ENCODE assay signal across 8 cellular contexts in the genomic region with DNA sequence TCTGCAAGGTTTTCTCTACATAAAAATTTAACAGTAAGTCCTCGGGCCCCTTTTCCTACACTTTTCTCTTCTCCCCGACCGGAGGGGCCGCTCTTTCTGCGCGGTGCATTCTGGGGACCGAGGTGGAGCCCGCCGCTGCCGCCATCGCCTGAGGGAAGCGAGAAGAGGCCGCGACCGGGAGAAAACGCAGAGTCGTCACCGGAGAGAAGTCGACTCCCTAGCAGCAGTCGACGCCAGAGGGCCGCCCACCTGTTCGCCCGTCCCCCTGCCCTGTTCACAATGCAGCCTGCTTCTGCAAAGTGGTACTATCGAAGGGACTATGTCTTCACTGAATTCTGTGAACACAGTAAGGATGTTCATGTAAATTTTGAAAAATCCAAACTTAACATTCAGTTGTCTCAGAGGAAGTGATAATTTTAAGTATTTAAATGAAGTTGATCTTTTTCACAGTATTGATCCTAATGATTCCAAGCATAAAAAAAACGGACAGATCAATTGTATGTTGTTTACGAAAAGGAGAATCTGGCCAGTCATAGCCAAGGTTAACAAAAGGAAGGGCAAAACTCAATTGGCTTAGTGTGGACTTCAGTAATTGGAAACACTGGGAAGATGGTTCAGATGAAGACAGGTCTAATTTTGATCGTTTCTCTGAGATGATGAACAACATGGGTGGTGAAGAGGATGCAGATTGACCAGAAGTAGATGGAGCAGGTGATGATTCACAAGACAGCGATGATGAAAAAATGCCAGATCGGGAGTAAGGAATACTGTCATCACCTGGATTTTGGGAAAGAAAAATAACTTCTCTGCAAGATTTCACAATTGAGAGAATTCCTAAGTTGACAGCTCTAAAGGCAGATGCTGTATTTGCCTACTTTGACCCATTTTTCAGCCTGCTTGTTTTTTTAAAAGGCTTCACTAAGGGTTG. TPM values are rescaled to one million over a fixed set of nuclear protein-coding genes. Genes with fewer than 3 reads are reported as not detected.
A peak's percentile ranks its signal among the peaks of the same experiment; 100 is the strongest.
DNase-seq lines count a peak whose midpoint lies in the region; ATAC-seq, FAIRE-seq and TF ChIP-seq lines count a peak whose summit lies in the region.

No MANE protein-coding gene starts in this region.

- in situ Hi-C loops in K562 (cut with MboI), result no loop called here

- peak overlapping the region; percentile 61 to 94 (median 77) for H3K27ac Mint-ChIP-seq in CD4-positive, alpha-beta memory T cell
- peak overlapping the region; percentile 79 for H3K27ac Mint-ChIP-seq in activated B cell treated with CpG ODN at 0.5 μM for 24 hours

- 90% methylated on average over 23 of the region's 30 CpGs for WGBS in K562 (ENCODE audit: insufficient coverage, low coverage, missing lambda C conversion rate)

- peak; percentile 91 for ATAC-seq in activated B cell treated with CpG ODN at 0.5 μM for 24 hours (ENCODE audit: low read depth)
- peak; percentile 31; the same call in 2 of the 3 replicates for ATAC-seq in K562
- ATAC-seq in left lobe of liver, result peak; percentile 80
- no peak for ATAC-seq in HG03159 (IDR thresholded peaks at IDR 0.05; ENCODE audit: unreplicated experiment)

- no peaks in the 10 kb centered on the region for H4K20me1 ChIP-seq in K562 (replicated peaks; ENCODE audit: control insufficient read depth, insufficient read depth, low read length)

- FAIRE-seq in K562 (lab: Jason Lieb, UNC), result no peak

- H3K36me3 ChIP-seq in CD4-positive, alpha-beta memory T cell (ENCODE audit: insufficient read depth, low read length), result no peaks in the 10 kb centered on the region
- H3K36me3 ChIP-seq in K562 (ENCODE audit: control insufficient read depth, insufficient read depth, low read length), result peaks cover 9% of the 10 kb centered on the region; the same call in 1 of the 3 replicates

- no peak for TF ChIP-seq EP300 in K562 (IDR thresholded peaks at IDR 0.05; ENCODE audit: low read length)

- H3K4me1 Mint-ChIP-seq in CD4-positive, alpha-beta memory T cell, result peaks cover 43 to 75% (median 59%) of the 10 kb centered on the region in 4 donors
- H3K4me1 Mint-ChIP-seq in activated B cell treated with CpG ODN at 0.5 μM for 24 hours, result peaks cover 53% of the 10 kb centered on the region

- H3K4me1 ChIP-seq in CD4-positive, alpha-beta memory T cell (ENCODE audit: insufficient read depth, low read length), result peaks cover 50% of the 10 kb centered on the region
- peaks cover 7 to 8% of the 10 kb centered on the region in 2 experiments for H3K4me1 ChIP-seq in K562 (replicated peaks in 1 of 2; ENCODE audit: control insufficient read depth in 2 of 2, insufficient read depth in 2 of 2, low read length in 2 of 2)

- H3K4me3 Mint-ChIP-seq in CD4-positive, alpha-beta memory T cell, result peak overlapping the region; percentile 65 to 86 (median 79)
- peak overlapping the region; percentile 78 for H3K4me3 Mint-ChIP-seq in activated B cell treated with CpG ODN at 0.5 μM for 24 hours

- POLR2A ChIA-PET in CD4-positive, alpha-beta memory T cell (lab: Charles Lee; ENCODE audit: partially characterized antibody), result no interaction called here
- POLR2A ChIA-PET in activated B cell treated with CpG ODN at 0.5 μM for 24 hours (lab: Charles Lee) (no interaction called here), K562 (lab: Yijun Ruan, JAX) (interaction anchor here (1.5 kb wide), 1 partner anchor 14 kb away, joined by 3 read pairs; no protein-coding TSS in a partner anchor)

- H2AFZ ChIP-seq in K562 (ENCODE audit: low read depth, low read length), result no peak overlapping the region

- H3K9me1 ChIP-seq in K562 (ENCODE audit: control insufficient read depth, insufficient read depth, low read length), result no peaks in the 10 kb centered on the region

- BruUV-seq in K562 (replicated peaks; lab: Mats Ljungman, UMichigan), result no TSS peak

- peaks cover 5 to 11% of the 10 kb centered on the region in 2 donors for H3K36me3 Mint-ChIP-seq in CD4-positive, alpha-beta memory T cell
- peaks cover 7% of the 10 kb centered on the region for H3K36me3 Mint-ChIP-seq in activated B cell treated with CpG ODN at 0.5 μM for 24 hours (ENCODE audit: low read depth)

- no peak overlapping the region for H3K4me2 ChIP-seq in K562 (ENCODE audit: insufficient read depth, low read length)

- H3K4me3 ChIP-seq in CD4-positive, alpha-beta memory T cell (ENCODE audit: low read length in 2 of 2), result peak overlapping the region; percentile 1 to 21
- H3K4me3 ChIP-seq in K562, result no peak overlapping the region

- H3K9me3 ChIP-seq in CD4-positive, alpha-beta memory T cell (ENCODE audit: control insufficient read depth in 1 of 2, low read length in 2 of 2), result no peaks in the 10 kb centered on the region
- H3K9me3 ChIP-seq in K562 (replicated peaks; ENCODE audit: control insufficient read depth, insufficient read depth, low read depth, low read length), result no peaks in the 10 kb centered on the region

- CTCF ChIA-PET in CD4-positive, alpha-beta memory T cell (lab: Charles Lee; ENCODE audit: partially characterized antibody), result interaction anchor here (1.3 kb wide), 1 partner anchor 27 kb away, joined by 3 read pairs; no protein-coding TSS in a partner anchor
- CTCF ChIA-PET in activated B cell treated with CpG ODN at 0.5 μM for 24 hours (lab: Charles Lee), result no interaction called here
- CTCF ChIA-PET in K562 (lab: Yijun Ruan, JAX; ENCODE audit: low intra/inter-chr PET ratio), result no interaction called here

- H3K27me3 Mint-ChIP-seq in CD4-positive, alpha-beta memory T cell, result no peaks in the 10 kb centered on the region
- H3K27me3 Mint-ChIP-seq in activated B cell treated with CpG ODN at 0.5 μM for 24 hours, result no peaks in the 10 kb centered on the region

- H3K9ac ChIP-seq in K562 (ENCODE audit: insufficient read depth in 1 of 2, low read depth in 2 of 2, low read length in 2 of 2), result no peak overlapping the region

- H3K27ac ChIP-seq in CD4-positive, alpha-beta memory T cell (ENCODE audit: low read depth, low read length), result peak overlapping the region; percentile 52
- no peak overlapping the region for H3K27ac ChIP-seq in K562 (ENCODE audit: extremely low read depth, low read depth, low read length)

- no peak for TF ChIP-seq RAD21 in K562 (CRISPR knock-in tag; conservative IDR thresholded peaks at IDR 0.05 in 1 of 2, IDR thresholded peaks at IDR 0.05 in 1 of 2)

- intact Hi-C loops in CD4-positive, alpha-beta memory T cell (cut with micrococcal nuclease), result no loop called here
- intact Hi-C loops in activated B cell treated with CpG ODN at 0.5 μM for 24 hours (cut with micrococcal nuclease), result no loop called here
- intact Hi-C loops in K562 (cut with micrococcal nuclease), result no loop called here

- DNase-seq in CD4-positive, alpha-beta memory T cell, result peak; percentile 48 to 79 (median 56)
- DNase-seq in activated B cell treated with CpG ODN at 0.5 μM for 24 hours (peak; percentile 47), K562 (ENCODE audit: extremely low read depth in 1 of 4, low spot score in 3 of 4) (no peak), left lobe of liver (ENCODE audit: low spot score) (peak; percentile 80), RPMI8226 (no peak), SIG-M5 treated with dmso at 0.1 percent for 504 hours (lab: John Stamatoyannopoulos, UW; ENCODE audit: unreplicated experiment) (no peak)
- DNase-seq in stimulated activated CD8-positive, alpha-beta memory T cell treated with anti-CD3 and anti-CD28 coated beads, Interleukin-12 subunit alpha, Interleukin-12 subunit beta, amount 100 ng/mL, for 24 hours (ENCODE audit: extremely low read depth), result peak; percentile 8

- H3K27me3 ChIP-seq in CD4-positive, alpha-beta memory T cell (ENCODE audit: insufficient read depth, low read length), result no peaks in the 10 kb centered on the region
- no peaks in the 10 kb centered on the region for H3K27me3 ChIP-seq in K562 (ENCODE audit: control insufficient read depth in 2 of 2, insufficient read depth in 2 of 2, low read length in 2 of 2)

- peaks cover 32% of the 10 kb centered on the region; the same call in 2 of the 3 replicates for H3K79me2 ChIP-seq in K562 (ENCODE audit: control insufficient read depth, insufficient read depth, low read length)

- no peak for TF ChIP-seq CTCF in activated B cell treated with CpG ODN at 0.5 μM for 24 hours (IDR thresholded peaks at IDR 0.05)
- TF ChIP-seq CTCF in K562 (IDR thresholded peaks at IDR 0.05 in 2 of 3, conservative IDR thresholded peaks at IDR 0.05 in 1 of 3; ENCODE audit: insufficient read depth in 2 of 3, low read depth in 1 of 3, low read length in 3 of 3), result no peak

- peaks cover 0 to 2% (median 0%) of the 10 kb centered on the region in 8 donors for H3K9me3 Mint-ChIP-seq in CD4-positive, alpha-beta memory T cell
- H3K9me3 Mint-ChIP-seq in activated B cell treated with CpG ODN at 0.5 μM for 24 hours, result no peaks in the 10 kb centered on the region

- TF ChIP-seq POLR2A in K562 (conservative IDR thresholded peaks at IDR 0.05), result no peak

TF ChIP-seq in K562, 482 proteins besides CTCF, POLR2A, EP300 and RAD21 (continues in another document):
- TF ChIP-seq ZNF445 (CRISPR knock-in tag; IDR thresholded peaks at IDR 0.05; ENCODE audit: low read depth), result no peak

RNA-seq across cellular contexts. Expression of a gene that starts 55.8 kb away (rescaled TPM):
- total RNA-seq in CD4-positive, alpha-beta memory T cell, result 10 to 100 TPM; 56.0 to 63.6 TPM
- 10 to 100 TPM in 1 of 2 donors, 1 to 10 TPM in 1; 6.3 to 10.1 TPM for polyA plus RNA-seq in CD4-positive, alpha-beta memory T cell
- 38.4 and 41.9 TPM in 2 replicates for total RNA-seq in activated B cell treated with CpG ODN at 0.5 μM for 24 hours
- 17.1 and 54.2 TPM in 2 replicates for total RNA-seq in K562 (2011; cell fraction: chromatin; rRNA removed; ENCODE audit: low replicate concordance)
- total RNA-seq in K562 (2011; cell fraction: nucleolus; rRNA removed), result 6.3 and 9.7 TPM in 2 replicates
- total RNA-seq in K562 (2011; cell fraction: nucleoplasm; rRNA removed), result 13.3 and 22.9 TPM in 2 replicates
- 7.4 and 9.8 TPM in 2 replicates for total RNA-seq in K562 (2014; rRNA removed)
- total RNA-seq in K562 (2014; rRNA removed; fragmentation: Illumina TruSeq; extraction: Trizol), result 9.0 and 9.7 TPM in 2 replicates
- total RNA-seq in K562 (2015; rRNA removed; fragmentation: Illumina TruSeq; extraction: Trizol), result 8.6 and 9.1 TPM in 2 replicates
- 23.3 and 25.9 TPM in 2 replicates for total RNA-seq in K562 (2021)
- polyA plus RNA-seq in K562 (2011; rRNA removed), result 14.9 and 17.0 TPM in 2 replicates
- 7.3 and 9.0 TPM in 2 replicates for polyA plus RNA-seq in K562 (2011; cell fraction: cytosol; rRNA removed)
- polyA plus RNA-seq in K562 (2011; cell fraction: nucleus; rRNA removed), result 12.3 and 15.5 TPM in 2 replicates
- 10.6 and 11.4 TPM in 2 replicates for polyA plus RNA-seq in K562 (2012)
- 15.5 and 17.4 TPM in 2 replicates for polyA plus RNA-seq in K562 (2014; fragmentation: Illumina TruSeq; extraction: Trizol)
- 1 to 10 TPM; 2.2 to 2.5 TPM for polyA plus RNA-seq in K562 (2014; fragmentation: Nextera tagmentation; extraction: Ambion mirVana)
- polyA plus RNA-seq in K562 (2014; rRNA removed), result 8.8 and 9.5 TPM in 2 replicates
- polyA minus RNA-seq in K562 (2011; rRNA and poly(A)+ RNA removed), result 33.8 and 34.9 TPM in 2 replicates
- 13.4 and 14.1 TPM in 2 replicates for polyA minus RNA-seq in K562 (2011; cell fraction: cytosol; rRNA and poly(A)+ RNA removed)
- 9.0 and 14.2 TPM in 2 replicates for polyA minus RNA-seq in K562 (2011; cell fraction: nucleus; rRNA and poly(A)+ RNA removed)
- total RNA-seq in left lobe of liver, result 11.0 TPM

Comparison
In these comparisons a context has a peak if more than half of its experiments do, and no peak if none do; other contexts are left out.
1. DNase-seq: peak in CD4-positive, alpha-beta memory T cell (5 of 5), activated B cell treated with CpG ODN at 0.5 μM for 24 hours (single experiment), left lobe of liver (single experiment) and stimulated activated CD8-positive, alpha-beta memory T cell treated with anti-CD3 and anti-CD28 coated beads, Interleukin-12 subunit alpha, Interleukin-12 subunit beta, amount 100 ng/mL, for 24 hours (single experiment); none in K562 (0 of 4), RPMI8226 (single experiment) and SIG-M5 treated with dmso at 0.1 percent for 504 hours (single experiment).